ENCODE assay signal across 8 cellular contexts in genomic region chr20:32742322-32743236, GRCh38. TPM values are rescaled to one million over a fixed set of nuclear protein-coding genes. Genes with fewer than 3 reads are reported as not detected.
DNase-seq lines count a peak whose midpoint lies in the region; ATAC-seq, FAIRE-seq and TF ChIP-seq lines count a peak whose summit lies in the region.

No MANE protein-coding gene starts in this region.

- H3K9me3 ChIP-seq in CD8-positive, alpha-beta T cell (ENCODE audit: low read length), result no peaks in the 10 kb centered on the region
- H3K9me3 ChIP-seq in adrenal gland (replicated peaks in 1 of 3) (no peaks in the 10 kb centered on the region), keratinocyte (ENCODE audit: control insufficient read depth, low read depth, low read length) (no peaks in the 10 kb centered on the region)

- peak overlapping the region; percentile 82 for H3K9ac ChIP-seq in keratinocyte (ENCODE audit: control insufficient read depth, extremely low read depth, insufficient read depth, low read length)

- peak overlapping the region; percentile 79 for H3K27ac ChIP-seq in CD8-positive, alpha-beta T cell (ENCODE audit: low read depth, low read length)
- peak overlapping the region in 4 of 5 donors; percentile 62 to 91 (median 85) for H3K27ac ChIP-seq in adrenal gland
- H3K27ac ChIP-seq in keratinocyte (ENCODE audit: control insufficient read depth, insufficient read depth, low read length), result peak overlapping the region; percentile 14

- no peaks in the 10 kb centered on the region for H4K20me1 ChIP-seq in keratinocyte (ENCODE audit: control insufficient read depth, extremely low read depth, insufficient read depth, low read length)

- CTCF ChIA-PET in CD8-positive, alpha-beta T cell (lab: Charles Lee), result interaction anchor here (1.4 to 8.0 kb wide), 4 partner anchors 17 to 69 kb away, joined by 3 to 52 read pairs (median 5); partner anchors contain the start of gene C20orf203

- DNase-seq in CD8-positive, alpha-beta T cell, result peak in 4 of 7 experiments; percentile 11 to 57 (median 18)
- peak; percentile 24 for DNase-seq in Jurkat, Clone E6-1 (ENCODE audit: low read depth, low spot score)
- DNase-seq in adrenal gland (peak in 1 of 7 donors; percentile 13), keratinocyte (ENCODE audit: low read depth, low spot score) (no peak), CD1c-positive myeloid dendritic cell (ENCODE audit: extremely low spot score) (no peak), NOMO-1 treated with DMSO at 0.1 percent for 48 hours (lab: John Stamatoyannopoulos, UW; ENCODE audit: unreplicated experiment) (no peak), NCI-H1694 treated with DMSO at 0.1 percent for 48 hours (lab: John Stamatoyannopoulos, UW) (no peak)

- H3K36me3 Mint-ChIP-seq in CD8-positive, alpha-beta T cell, result peaks cover 6% of the 10 kb centered on the region
- no peaks in the 10 kb centered on the region for H3K36me3 Mint-ChIP-seq in stimulated activated naive CD8-positive, alpha-beta T cell treated with anti-CD3 and anti-CD28 coated beads, Interleukin-15, Interleukin-2, amounts not matched to agents 100 ng/mL and 50 ng/mL, for 24 hours (ENCODE audit: low read depth)

- no peak for TF ChIP-seq CTCF in CD8-positive, alpha-beta T cell (IDR thresholded peaks at IDR 0.05)
- TF ChIP-seq CTCF in adrenal gland (IDR thresholded peaks at IDR 0.05) (no peak), keratinocyte (optimal IDR thresholded peaks at IDR 0.05 in 1 of 3, IDR thresholded peaks at IDR 0.05 in 1 of 3, conservative IDR thresholded peaks at IDR 0.05 in 1 of 3; ENCODE audit: extremely low read depth in 1 of 3, insufficient read depth in 2 of 3, low read length in 3 of 3) (no peak)

- no peaks in the 10 kb centered on the region for H3K27me3 ChIP-seq in CD8-positive, alpha-beta T cell (ENCODE audit: insufficient read depth, low read length)
- H3K27me3 ChIP-seq in adrenal gland, result no peaks in the 10 kb centered on the region
- H3K27me3 ChIP-seq in keratinocyte (ENCODE audit: control insufficient read depth, extremely low read depth, insufficient read depth, low read length), result no peaks in the 10 kb centered on the region

- peak overlapping the region; percentile 93 for H3K4me3 Mint-ChIP-seq in CD8-positive, alpha-beta T cell
- peak overlapping the region; percentile 86 for H3K4me3 Mint-ChIP-seq in stimulated activated naive CD8-positive, alpha-beta T cell treated with anti-CD3 and anti-CD28 coated beads, Interleukin-15, Interleukin-2, amounts not matched to agents 100 ng/mL and 50 ng/mL, for 24 hours

- H3K4me2 ChIP-seq in keratinocyte (ENCODE audit: control insufficient read depth, extremely low read depth, insufficient read depth, low read depth, low read length), result peak overlapping the region; percentile 81

- FAIRE-seq in keratinocyte (lab: Jason Lieb, UNC), result no peak

- H3K4me1 Mint-ChIP-seq in CD8-positive, alpha-beta T cell (ENCODE audit: low read depth), result peaks cover 43% of the 10 kb centered on the region
- H3K4me1 Mint-ChIP-seq in stimulated activated naive CD8-positive, alpha-beta T cell treated with anti-CD3 and anti-CD28 coated beads, Interleukin-15, Interleukin-2, amounts not matched to agents 100 ng/mL and 50 ng/mL, for 24 hours (ENCODE audit: low read depth), result peaks cover 59% of the 10 kb centered on the region

- no peaks in the 10 kb centered on the region for H3K79me2 ChIP-seq in keratinocyte (ENCODE audit: control insufficient read depth, insufficient read depth, low read length)

- peak overlapping the region; percentile 78 for H2AFZ ChIP-seq in keratinocyte (ENCODE audit: control insufficient read depth, low read length)

- dilution Hi-C loops in keratinocyte (cut with MboI; ENCODE audit: extremely low pct_ligation_motif_present, low sequenced_read_pairs), result no loop called here

- intact Hi-C loops in CD8-positive, alpha-beta T cell (cut with DNase I, micrococcal nuclease), result loop anchor here (1.0 to 5.0 kb wide), 4 partner anchors 20 to 70 kb away; partner anchors contain the start of genes DNMT3B (in 2 of the 2) and C20orf203 (in 1 of the 2)
- intact Hi-C loops in adrenal gland (cut with DNase I), result no loop called here

- TF ChIP-seq POLR2A in adrenal gland (IDR thresholded peaks at IDR 0.05), result no peak

- peaks cover 28% of the 10 kb centered on the region for H3K4me1 ChIP-seq in CD8-positive, alpha-beta T cell (ENCODE audit: insufficient read depth, low read length)
- H3K4me1 ChIP-seq in adrenal gland (replicated peaks in 1 of 2) (peaks cover 6 to 12% of the 10 kb centered on the region in 2 donors), keratinocyte (ENCODE audit: control insufficient read depth, extremely low read depth, insufficient read depth, low read length) (peaks cover 19% of the 10 kb centered on the region)

- POLR2A ChIA-PET in CD8-positive, alpha-beta T cell (lab: Charles Lee), result interaction anchor here (0.6 to 1.9 kb wide), 6 partner anchors 8 to 748 kb away, joined by 3 to 10 read pairs (median 3); partner anchors contain the start of gene DNMT3B

- no peaks in the 10 kb centered on the region for H3K27me3 Mint-ChIP-seq in CD8-positive, alpha-beta T cell (ENCODE audit: low read depth)
- H3K27me3 Mint-ChIP-seq in stimulated activated naive CD8-positive, alpha-beta T cell treated with anti-CD3 and anti-CD28 coated beads, Interleukin-15, Interleukin-2, amounts not matched to agents 100 ng/mL and 50 ng/mL, for 24 hours, result no peaks in the 10 kb centered on the region

- no peaks in the 10 kb centered on the region for H3K36me3 ChIP-seq in CD8-positive, alpha-beta T cell (ENCODE audit: insufficient read depth, low read length)
- H3K36me3 ChIP-seq in adrenal gland (replicated peaks in 1 of 2) (no peaks in the 10 kb centered on the region), keratinocyte (ENCODE audit: control insufficient read depth in 2 of 2, extremely low read depth in 1 of 2, insufficient read depth in 2 of 2, low read length in 2 of 2) (no peaks in the 10 kb centered on the region)

- 12 to 23% (median 14%) methylated on average over 15 to 25 of the region's 25 CpGs for WGBS in adrenal gland, 4 donors

- H3K9me1 ChIP-seq in keratinocyte (ENCODE audit: control insufficient read depth, extremely low read depth, insufficient read depth, low read length), result no peaks in the 10 kb centered on the region

- no peaks in the 10 kb centered on the region for H3K9me3 Mint-ChIP-seq in CD8-positive, alpha-beta T cell
- no peaks in the 10 kb centered on the region for H3K9me3 Mint-ChIP-seq in stimulated activated naive CD8-positive, alpha-beta T cell treated with anti-CD3 and anti-CD28 coated beads, Interleukin-15, Interleukin-2, amounts not matched to agents 100 ng/mL and 50 ng/mL, for 24 hours

- H3K4me3 ChIP-seq in CD8-positive, alpha-beta T cell (ENCODE audit: low read depth, low read length), result peak overlapping the region; percentile 74
- peak overlapping the region; percentile 65 for H3K4me3 ChIP-seq in Jurkat, Clone E6-1 (ENCODE audit: low read length)
- peak overlapping the region; percentile 33 to 83 (median 78) for H3K4me3 ChIP-seq in adrenal gland
- H3K4me3 ChIP-seq in keratinocyte (ENCODE audit: control insufficient read depth in 2 of 3, extremely low read depth in 1 of 3, insufficient read depth in 2 of 3, low read depth in 1 of 3, low read length in 3 of 3), result peak overlapping the region; percentile 68 to 81 (median 68)

- ATAC-seq in CD8-positive, alpha-beta T cell, result no peak

- H3K27ac Mint-ChIP-seq in CD8-positive, alpha-beta T cell, result peak overlapping the region; percentile 96
- peak overlapping the region; percentile 97 for H3K27ac Mint-ChIP-seq in stimulated activated naive CD8-positive, alpha-beta T cell treated with anti-CD3 and anti-CD28 coated beads, Interleukin-15, Interleukin-2, amounts not matched to agents 100 ng/mL and 50 ng/mL, for 24 hours

RNA-seq across cellular contexts. Expression of gene COMMD7, which starts 0.7 kb away (rescaled TPM):
- total RNA-seq in CD8-positive, alpha-beta T cell, result 10 to 100 TPM; 25.5 to 26.7 TPM
- 41.9 TPM for polyA plus RNA-seq in Jurkat, Clone E6-1 (2012; ENCODE audit: insufficient read depth, insufficient read length)
- total RNA-seq in adrenal gland, result 10 to 100 TPM; 16.4 to 45.2 (median 35.8) TPM
- polyA plus RNA-seq in adrenal gland, result 10 to 100 TPM; 41.7 to 58.6 (median 47.6) TPM
- 33.4 to 39.9 TPM (median 35.8 TPM) in 3 replicates for polyA plus RNA-seq in keratinocyte
- polyA plus RNA-seq in keratinocyte (2011; ENCODE audit: low read depth), result 12.3 TPM
- 34.5 and 46.9 TPM in 2 replicates for polyA plus RNA-seq in keratinocyte (2011; cell fraction: cytosol; rRNA removed)
- polyA plus RNA-seq in keratinocyte (2011; cell fraction: nucleus; rRNA removed), result 15.0 and 16.0 TPM in 2 replicates
- polyA plus RNA-seq in keratinocyte (2012; ENCODE audit: low replicate concordance), result 23.4 and 34.3 TPM in 2 replicates
- polyA minus RNA-seq in keratinocyte, result 14.3 to 15.9 TPM (median 14.9 TPM) in 3 replicates
- 13.6 TPM for polyA minus RNA-seq in keratinocyte (2011; cell fraction: cytosol; rRNA and poly(A)+ RNA removed)
- polyA minus RNA-seq in keratinocyte (2011; cell fraction: nucleus; rRNA and poly(A)+ RNA removed), result 3.8 and 5.7 TPM in 2 replicates

RNA-seq across cellular contexts. Expression of gene DNMT3B, which starts 19.6 kb away (rescaled TPM):
- under 1 TPM; 0.30 to 0.36 TPM for total RNA-seq in CD8-positive, alpha-beta T cell
- 11.3 TPM for polyA plus RNA-seq in Jurkat, Clone E6-1 (2012; ENCODE audit: insufficient read depth, insufficient read length)
- total RNA-seq in adrenal gland, result 1 to 10 TPM in 3 of 8 donors, under 1 TPM in 4, not detected in 1; 0.12 to 1.6 (median 0.87) TPM
- polyA plus RNA-seq in adrenal gland, result 1 to 10 TPM in 1 of 3 donors, under 1 TPM in 2; 0.44 to 2.0 (median 0.81) TPM
- polyA plus RNA-seq in keratinocyte, result 0.68 to 1.1 TPM (median 0.86 TPM) in 3 replicates
- 0.36 TPM for polyA plus RNA-seq in keratinocyte (2011; ENCODE audit: low read depth)
- 0.47 and 0.49 TPM in 2 replicates for polyA plus RNA-seq in keratinocyte (2011; cell fraction: cytosol; rRNA removed)
- polyA plus RNA-seq in keratinocyte (2011; cell fraction: nucleus; rRNA removed), result 1.8 TPM in 2 replicates
- 0.48 and 0.80 TPM in 2 replicates for polyA plus RNA-seq in keratinocyte (2012; ENCODE audit: low replicate concordance)
- 0.58 to 1.0 TPM (median 0.69 TPM) in 3 replicates for polyA minus RNA-seq in keratinocyte
- polyA minus RNA-seq in keratinocyte (2011; cell fraction: cytosol; rRNA and poly(A)+ RNA removed), result 0.58 TPM
- 0.63 and 1.0 TPM in 2 replicates for polyA minus RNA-seq in keratinocyte (2011; cell fraction: nucleus; rRNA and poly(A)+ RNA removed)

Comparison
In these comparisons a context has a peak if more than half of its experiments do, and no peak if none do; other contexts are left out.
1. DNase-seq: peak in CD8-positive, alpha-beta T cell (4 of 7) and Jurkat, Clone E6-1 (single experiment); none in keratinocyte (single experiment), CD1c-positive myeloid dendritic cell (single experiment), NOMO-1 treated with DMSO at 0.1 percent for 48 hours (single experiment) and NCI-H1694 treated with DMSO at 0.1 percent for 48 hours (single experiment).
2. H3K27ac ChIP-seq: peak in every context shown above with its lines; median percentile 85 in adrenal gland; 79 in CD8-positive, alpha-beta T cell; 14 in keratinocyte.
3. intact Hi-C loops: an anchor here in CD8-positive, alpha-beta T cell (1.0 to 5.0 kb wide); none called in adrenal gland.
4. Peak in every context shown above with its lines, with median percentiles within 50 percentile points of each other: H3K4me3 ChIP-seq.